Comparison of ENCODE assay signal across 29 cellular contexts in the genomic region with DNA sequence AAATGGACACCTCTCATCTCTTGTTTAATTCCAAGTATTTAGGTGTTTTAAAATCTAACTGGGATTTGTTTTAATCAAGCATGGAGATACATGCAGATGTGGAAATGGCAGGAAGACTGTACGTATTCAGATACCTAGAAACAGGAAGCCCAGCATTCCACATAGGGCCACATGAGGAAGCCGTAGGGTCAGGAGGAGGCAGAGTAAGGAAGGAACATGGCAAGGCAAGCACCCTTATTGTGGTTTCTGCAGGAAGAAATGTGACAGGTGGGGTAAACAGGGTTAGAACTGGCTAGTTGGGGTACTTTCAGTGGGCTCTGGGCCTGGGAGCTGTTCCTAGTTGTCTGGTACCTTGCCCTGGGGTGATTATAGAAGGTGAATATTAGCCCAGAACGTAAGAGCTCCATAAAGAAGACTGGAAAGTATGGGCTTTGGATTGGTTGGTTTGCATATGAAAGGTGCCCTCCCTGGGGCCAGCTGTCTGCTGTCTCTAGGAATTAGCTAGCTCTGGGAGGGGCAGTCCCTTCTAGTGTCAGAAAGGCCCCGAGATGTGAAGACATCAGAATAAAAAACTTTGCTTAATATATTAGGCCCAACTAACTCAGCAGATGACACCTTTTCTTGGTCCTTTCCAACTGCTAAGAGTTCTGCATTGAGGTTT.
"Had no signal": no experiment of that assay in that cellular context is flagged by ENCODE, and none has a peak within 500 bp of the region (broad histone marks: within the 10 kb centered on the region; RNA-seq: fewer than 3 reads in every experiment).

No MANE protein-coding gene starts in this region.

- H3K4me1 Mint-ChIP-seq: activated B cell treated with CpG ODN at 0.5 μM for 24 hours; activated CD8-positive, alpha-beta memory T cell treated with anti-CD3 and anti-CD28 coated beads, Interleukin-2, amount 10 ng/mL, durations not matched to agents 7 days and 5 days; central memory CD8-positive, alpha-beta T cell; stimulated activated memory B cell treated with anti-CD40 and anti-IgM and Interleukin-4, amounts not matched to agents 10 μg/mL and 1 μg/mL and 100 μg/mL, for 72 hours; T-helper 17 cell had no signal

- H3K4me3 Mint-ChIP-seq: activated B cell treated with CpG ODN at 0.5 μM for 24 hours; activated CD8-positive, alpha-beta memory T cell treated with anti-CD3 and anti-CD28 coated beads, Interleukin-2, amount 10 ng/mL, durations not matched to agents 7 days and 5 days; activated CD8-positive, alpha-beta T cell treated with anti-CD3 and anti-CD28 coated beads, Interleukin-2, amount 10 ng/mL, durations not matched to agents 7 days and 5 days; central memory CD8-positive, alpha-beta T cell; dendritic cell treated with granulocyte-macrophage colony-stimulating factor and Interleukin-4, amounts not matched to agents 40 ng/mL and 50 ng/mL, for 4 days; endodermal cell; nephron; stimulated activated memory B cell treated with anti-CD40 and anti-IgM and Interleukin-4, amounts not matched to agents 10 μg/mL and 1 μg/mL and 100 μg/mL, for 72 hours; T-helper 17 cell had no signal

- H3K9me3 Mint-ChIP-seq: activated B cell treated with CpG ODN at 0.5 μM for 24 hours; activated T-helper 2 cell treated with anti-CD3 and anti-CD28 coated beads, Interferon-gamma antibody, Interleukin-2, Interleukin-4, amounts not matched to agents 10 μg/mL and 5 μg/mL and 100 μg/mL, durations not matched to agents 14 hours and 24 hours and 36 hours; endodermal cell; nephron had no signal

- H3K9me3 ChIP-seq: esophagus muscularis mucosa, heart right ventricle, left ventricle myocardium inferior, pancreas, psoas muscle, stomach, tibial nerve had no signal

- H3K27me3 ChIP-seq: esophagus muscularis mucosa, heart right ventricle, pancreas, stomach, tibial nerve had no signal

- H3K4me1 ChIP-seq: esophagus muscularis mucosa, heart right ventricle, left ventricle myocardium inferior, pancreas, psoas muscle, stomach, tibial nerve had no signal

- H3K36me3 ChIP-seq: esophagus muscularis mucosa, heart right ventricle, left ventricle myocardium inferior, pancreas, stomach, tibial nerve had no signal

- H3K27me3 Mint-ChIP-seq: activated CD8-positive, alpha-beta memory T cell treated with anti-CD3 and anti-CD28 coated beads, Interleukin-2, amount 10 ng/mL, durations not matched to agents 7 days and 5 days; central memory CD8-positive, alpha-beta T cell; dendritic cell treated with granulocyte-macrophage colony-stimulating factor and Interleukin-4, amounts not matched to agents 40 ng/mL and 50 ng/mL, for 4 days; stimulated activated memory B cell treated with anti-CD40 and anti-IgM and Interleukin-4, amounts not matched to agents 10 μg/mL and 1 μg/mL and 100 μg/mL, for 72 hours; T-helper 17 cell had no signal

- ATAC-seq: activated CD8-positive, alpha-beta memory T cell treated with anti-CD3 and anti-CD28 coated beads, Interleukin-2, amount 10 ng/mL, durations not matched to agents 7 days and 5 days; activated CD8-positive, alpha-beta T cell treated with anti-CD3 and anti-CD28 coated beads, Interleukin-2, amount 10 ng/mL, durations not matched to agents 7 days and 5 days; activated naive CD4-positive, alpha-beta T cell treated with anti-CD3 and anti-CD28 coated beads, Interleukin-2, amount 50 U/mL, for 72 hours; heart right ventricle; pancreas; psoas muscle; stimulated activated memory B cell treated with anti-CD40 and anti-IgM and Interleukin-4, amounts not matched to agents 10 μg/mL and 1 μg/mL and 100 μg/mL, for 72 hours; T-helper 17 cell had no signal

- H3K4me2 ChIP-seq: smooth muscle cell had no signal

- H3K4me3 ChIP-seq: esophagus muscularis mucosa, heart right ventricle, left ventricle myocardium inferior, lung, pancreas, psoas muscle, smooth muscle cell, stomach, tibial nerve had no signal

- DNase-seq: activated B cell treated with CpG ODN at 0.5 μM for 24 hours; activated CD4-positive, alpha-beta T cell treated with anti-CD3 and anti-CD28 coated beads, Interleukin-2, amount 50 U/mL, for 1 hour; activated CD8-positive, alpha-beta memory T cell treated with anti-CD3 and anti-CD28 coated beads, Interleukin-2, amount 10 ng/mL, durations not matched to agents 7 days and 5 days; activated CD8-positive, alpha-beta T cell treated with anti-CD3 and anti-CD28 coated beads, Interleukin-2, amount 10 ng/mL, durations not matched to agents 7 days and 5 days; activated T-cell treated with anti-CD3 and anti-CD28 coated beads, Interleukin-2, amount 50 U/mL, for 48 hours; endodermal cell; foreskin melanocyte; heart right ventricle; islet precursor cell; left ventricle myocardium inferior; nucleus accumbens; pancreas; psoas muscle; stimulated activated CD4-positive, alpha-beta T cell treated with anti-CD3 and anti-CD28 coated beads, Interleukin-1b, Interleukin-23, amount 100 ng/mL, for 48 hours; stimulated activated CD4-positive, alpha-beta T cell treated with anti-CD3 and anti-CD28 coated beads, Interleukin-4, amount 100 ng/mL, for 4 hours; stimulated activated CD8-positive, alpha-beta memory T cell treated with anti-CD3 and anti-CD28 coated beads, Interleukin-4, amount 100 ng/mL, for 48 hours; stomach; T-helper 17 cell; T1000 had no signal

- H3K27ac ChIP-seq: esophagus muscularis mucosa, heart right ventricle, left ventricle myocardium inferior, pancreas, psoas muscle, stomach, tibial nerve had no signal

- H3K36me3 Mint-ChIP-seq: activated CD8-positive, alpha-beta memory T cell treated with anti-CD3 and anti-CD28 coated beads, Interleukin-2, amount 10 ng/mL, durations not matched to agents 7 days and 5 days; stimulated activated memory B cell treated with anti-CD40 and anti-IgM and Interleukin-4, amounts not matched to agents 10 μg/mL and 1 μg/mL and 100 μg/mL, for 72 hours had no signal

- H3K27ac Mint-ChIP-seq: activated B cell treated with CpG ODN at 0.5 μM for 24 hours; activated CD8-positive, alpha-beta memory T cell treated with anti-CD3 and anti-CD28 coated beads, Interleukin-2, amount 10 ng/mL, durations not matched to agents 7 days and 5 days; activated CD8-positive, alpha-beta T cell treated with anti-CD3 and anti-CD28 coated beads, Interleukin-2, amount 10 ng/mL, durations not matched to agents 7 days and 5 days; activated naive CD4-positive, alpha-beta T cell treated with anti-CD3 and anti-CD28 coated beads, Interleukin-2, amount 50 U/mL, for 72 hours; activated T-helper 2 cell treated with anti-CD3 and anti-CD28 coated beads, Interferon-gamma antibody, Interleukin-2, Interleukin-4, amounts not matched to agents 10 μg/mL and 5 μg/mL and 100 μg/mL, durations not matched to agents 14 hours and 24 hours and 36 hours; dendritic cell treated with granulocyte-macrophage colony-stimulating factor and Interleukin-4, amounts not matched to agents 40 ng/mL and 50 ng/mL, for 4 days; endodermal cell; stimulated activated memory B cell treated with anti-CD40 and anti-IgM and Interleukin-4, amounts not matched to agents 10 μg/mL and 1 μg/mL and 100 μg/mL, for 72 hours; T-helper 17 cell had no signal
